In genomic region chr1:201703646-201704438, GRCh38 we compare ENCODE assay signal across 1 cellular context.
TF ChIP-seq lines count a peak whose summit lies in the region.

No MANE protein-coding gene starts in this region.

TF ChIP-seq in HepG2, 621 proteins besides CTCF, POLR2A, EP300 and RAD21 (continued from another document):
- TF ChIP-seq DZIP1 (CRISPR knock-in tag; IDR thresholded peaks at IDR 0.05) (no peak), ZNF337 (CRISPR knock-in tag; IDR thresholded peaks at IDR 0.05; ENCODE audit: borderline replicate concordance, low read depth) (no peak), ZNF768 (CRISPR knock-in tag; IDR thresholded peaks at IDR 0.05) (peak; percentile 41; the same call in 1 of the 2 replicates), TOPORS (CRISPR knock-in tag; IDR thresholded peaks at IDR 0.05) (no peak), ZNF580 (CRISPR knock-in tag; IDR thresholded peaks at IDR 0.05; ENCODE audit: borderline replicate concordance, low read depth) (0 out of 2 replicates have a peak, but pooled peaks have one; percentile 37), ZNF652 (CRISPR knock-in tag; IDR thresholded peaks at IDR 0.05; ENCODE audit: borderline replicate concordance, low read depth) (no peak), ZNF234 (CRISPR knock-in tag; conservative IDR thresholded peaks at IDR 0.05) (no peak), ZFP91 (CRISPR knock-in tag; IDR thresholded peaks at IDR 0.05; ENCODE audit: borderline replicate concordance) (peak; percentile 53), SOX13 (IDR thresholded peaks at IDR 0.05) (no peak), SOX13 (CRISPR knock-in tag; conservative IDR thresholded peaks at IDR 0.05 in 1 of 2, IDR thresholded peaks at IDR 0.05 in 1 of 2) (0 out of 4 replicates have a peak, but pooled peaks of 1 of the 2 experiments have one; percentile 16), SMC3 (IDR thresholded peaks at IDR 0.05; ENCODE audit: low read length) (peak; percentile 42; the same call in 1 of the 2 replicates), ZNF816 (CRISPR knock-in tag; IDR thresholded peaks at IDR 0.05; ENCODE audit: borderline replicate concordance) (no peak), CENPT (CRISPR knock-in tag; IDR thresholded peaks at IDR 0.05; ENCODE audit: low read depth) (no peak), ZNF850 (CRISPR knock-in tag; conservative IDR thresholded peaks at IDR 0.05) (no peak), AKNA (CRISPR knock-in tag; IDR thresholded peaks at IDR 0.05; ENCODE audit: borderline replicate concordance) (no peak), ZEB1 (IDR thresholded peaks at IDR 0.05; ENCODE audit: insufficient replicate concordance, low read depth) (no peak), HNRNPLL (IDR thresholded peaks at IDR 0.05; ENCODE audit: low read depth, low read length, poor library complexity, severe bottlenecking) (peak; percentile 76), ZSCAN12 (CRISPR knock-in tag; IDR thresholded peaks at IDR 0.05) (no peak), ZSCAN20 (CRISPR knock-in tag; IDR thresholded peaks at IDR 0.05; ENCODE audit: borderline replicate concordance) (no peak), SIX1 (CRISPR knock-in tag; IDR thresholded peaks at IDR 0.05; ENCODE audit: borderline replicate concordance) (no peak), ZFX (CRISPR knock-in tag; IDR thresholded peaks at IDR 0.05; ENCODE audit: low read depth) (peak; percentile 50; the same call in 1 of the 2 replicates), KAT8 (CRISPR knock-in tag; IDR thresholded peaks at IDR 0.05) (no peak), SP4 (CRISPR knock-in tag; IDR thresholded peaks at IDR 0.05) (no peak), ZFYVE20 (CRISPR knock-in tag; IDR thresholded peaks at IDR 0.05; ENCODE audit: borderline replicate concordance, low read depth) (no peak), ZNF772 (CRISPR knock-in tag; IDR thresholded peaks at IDR 0.05) (no peak), ISL2 (CRISPR knock-in tag; IDR thresholded peaks at IDR 0.05) (no peak), ZNF335 (CRISPR knock-in tag; IDR thresholded peaks at IDR 0.05) (no peak), CBFB (CRISPR knock-in tag; IDR thresholded peaks at IDR 0.05) (no peak), HDAC2 (CRISPR knock-in tag; IDR thresholded peaks at IDR 0.05) (no peak), ZNF224 (CRISPR knock-in tag; IDR thresholded peaks at IDR 0.05) (no peak), ZFP37 (CRISPR knock-in tag; IDR thresholded peaks at IDR 0.05; ENCODE audit: borderline replicate concordance) (no peak), GFI1 (CRISPR knock-in tag; IDR thresholded peaks at IDR 0.05; ENCODE audit: borderline replicate concordance) (no peak), ERF (CRISPR knock-in tag; IDR thresholded peaks at IDR 0.05) (0 out of 2 replicates have a peak, but pooled peaks have one; percentile 33), ZNF501 (CRISPR knock-in tag; IDR thresholded peaks at IDR 0.05) (peak; percentile 58; the same call in 1 of the 2 replicates), U2AF1 (optimal IDR thresholded peaks at IDR 0.05; ENCODE audit: low read depth, low read length) (no peak), FOXM1 (CRISPR knock-in tag; IDR thresholded peaks at IDR 0.05) (no peak), TBL1XR1 (IDR thresholded peaks at IDR 0.05; ENCODE audit: borderline replicate concordance, low read length, partially characterized antibody) (no peak), ZFP82 (CRISPR knock-in tag; IDR thresholded peaks at IDR 0.05; ENCODE audit: borderline replicate concordance) (no peak), IRF1 (CRISPR knock-in tag; IDR thresholded peaks at IDR 0.05; ENCODE audit: low read depth) (no peak), GABPB1 (CRISPR knock-in tag; IDR thresholded peaks at IDR 0.05) (peak; percentile 34; the same call in 1 of the 2 replicates), MLXIP (CRISPR knock-in tag; IDR thresholded peaks at IDR 0.05; ENCODE audit: borderline replicate concordance) (no peak), ZNF607 (CRISPR knock-in tag; IDR thresholded peaks at IDR 0.05; ENCODE audit: borderline replicate concordance) (0 out of 2 replicates have a peak, but pooled peaks have one; percentile 40), ARNTL (CRISPR knock-in tag; IDR thresholded peaks at IDR 0.05) (no peak), ZMYM2 (CRISPR knock-in tag; IDR thresholded peaks at IDR 0.05) (no peak), ZNF12 (CRISPR knock-in tag; IDR thresholded peaks at IDR 0.05) (no peak), MED13 (CRISPR knock-in tag; IDR thresholded peaks at IDR 0.05) (no peak), KDM2A (CRISPR knock-in tag; IDR thresholded peaks at IDR 0.05; ENCODE audit: borderline replicate concordance, low read depth) (peak; percentile 71; the same call in 1 of the 2 replicates), HMGXB4 (CRISPR knock-in tag; IDR thresholded peaks at IDR 0.05; ENCODE audit: borderline replicate concordance in 1 of 2, low read depth in 1 of 2) (peak; percentile 29 to 32; a peak in 1 of 4 replicates), ZBTB1 (CRISPR knock-in tag; IDR thresholded peaks at IDR 0.05; ENCODE audit: borderline replicate concordance) (no peak), ATM (IDR thresholded peaks at IDR 0.05; ENCODE audit: borderline replicate concordance) (no peak)
